1 cellular context compared by ENCODE assay signal in genomic region chr7:138981332-138982203, GRCh38.
A peak's percentile ranks its signal among the peaks of the same experiment; 100 is the strongest.
TF ChIP-seq lines count a peak whose summit lies in the region.

Gene KIAA1549, minus strand, starts transcription at chr7:138981389. Its CDS starts 120 bp downstream, at chr7:138981269.

TF ChIP-seq in H1, 55 proteins besides CTCF, POLR2A, EP300 and RAD21 (continued from another document):
- TF ChIP-seq HDAC2 (IDR thresholded peaks at IDR 0.05; ENCODE audit: borderline replicate concordance in 1 of 2, low read depth in 2 of 2, low read length in 2 of 2) = peak in 1 of 2 experiments; percentile 72; a peak in 1 of 4 replicates
- no peak for TF ChIP-seq TCF12 (IDR thresholded peaks at IDR 0.05; ENCODE audit: low read depth, low read length)
- TF ChIP-seq POLR2AphosphoS5 (IDR thresholded peaks at IDR 0.05; ENCODE audit: low read depth, low read length) = no peak
- peak; percentile 35; the same call in 1 of the 2 replicates for TF ChIP-seq RBBP5 (IDR thresholded peaks at IDR 0.05; ENCODE audit: borderline replicate concordance, low read depth, low read length)
- TF ChIP-seq SIX5 (IDR thresholded peaks at IDR 0.05; ENCODE audit: low read depth, low read length) = no peak
- TF ChIP-seq JUND (IDR thresholded peaks at IDR 0.05; ENCODE audit: low read length) = no peak
- peak; percentile 53 for TF ChIP-seq E2F6 (IDR thresholded peaks at IDR 0.05)
- peak; percentile 27; the same call in 1 of the 2 replicates for TF ChIP-seq EGR1 (IDR thresholded peaks at IDR 0.05; ENCODE audit: borderline replicate concordance, low read depth, low read length)
- TF ChIP-seq PHF8 (conservative IDR thresholded peaks at IDR 0.05; ENCODE audit: low read depth, low read length) = peak; percentile 46
- no peak for TF ChIP-seq SP2 (IDR thresholded peaks at IDR 0.05; ENCODE audit: low read length)
- TF ChIP-seq KDM1A (IDR thresholded peaks at IDR 0.05; ENCODE audit: borderline replicate concordance, low read length) = 0 out of 2 replicates have a peak, but pooled peaks have one; percentile 24
- no peak for TF ChIP-seq CREB1 (IDR thresholded peaks at IDR 0.05)
- TF ChIP-seq CHD7 (IDR thresholded peaks at IDR 0.05; ENCODE audit: insufficient replicate concordance, low read length) = no peak
- TF ChIP-seq EZH2 (IDR thresholded peaks at IDR 0.05; ENCODE audit: low read depth, low read length, severe bottlenecking) = peak; percentile 31
- TF ChIP-seq BRCA1 (IDR thresholded peaks at IDR 0.05; ENCODE audit: low read depth, low read length) = no peak
- TF ChIP-seq TAF7 (optimal IDR thresholded peaks at IDR 0.05; ENCODE audit: borderline replicate concordance, low read depth, low read length) = no peak
- TF ChIP-seq CBX5 (IDR thresholded peaks at IDR 0.05; ENCODE audit: low read depth, low read length) = no peak
- TF ChIP-seq NRF1 (IDR thresholded peaks at IDR 0.05; ENCODE audit: low read depth, low read length) = no peak
- no peak for TF ChIP-seq FOSL1 (IDR thresholded peaks at IDR 0.05; ENCODE audit: insufficient read depth, low read depth, low read length)
- no peak for TF ChIP-seq RNF2 (IDR thresholded peaks at IDR 0.05; ENCODE audit: borderline replicate concordance, low read depth, low read length, missing control alignments, poor library complexity, severe bottlenecking)
- no peak for TF ChIP-seq ATF2 (IDR thresholded peaks at IDR 0.05; ENCODE audit: low read length)
- no peak for TF ChIP-seq TEAD4 (IDR thresholded peaks at IDR 0.05; ENCODE audit: low read depth, low read length)
- TF ChIP-seq MAFK (IDR thresholded peaks at IDR 0.05; ENCODE audit: low read depth, low read length) = no peak
- peak; percentile 62 for TF ChIP-seq ASH2L (IDR thresholded peaks at IDR 0.05; ENCODE audit: low read length)
- TF ChIP-seq GABPA (IDR thresholded peaks at IDR 0.05; ENCODE audit: borderline replicate concordance, insufficient read depth, low read length) = no peak
- TF ChIP-seq KDM4A (IDR thresholded peaks at IDR 0.05; ENCODE audit: low read depth, low read length, severe bottlenecking) = peak; percentile 87
- TF ChIP-seq BCL11A (IDR thresholded peaks at IDR 0.05; ENCODE audit: low read depth in 2 of 2, low read length in 2 of 2) = no peak
- TF ChIP-seq RXRA (IDR thresholded peaks at IDR 0.05; ENCODE audit: insufficient read depth, low read depth, low read length) = no peak
- TF ChIP-seq CBX8 (IDR thresholded peaks at IDR 0.05; ENCODE audit: borderline replicate concordance, low read depth, low read length) = no peak
- no peak for TF ChIP-seq POU5F1 (IDR thresholded peaks at IDR 0.05; ENCODE audit: low read depth, low read length)
- peak; percentile 50; the same call in 1 of the 2 replicates for TF ChIP-seq MAX (IDR thresholded peaks at IDR 0.05)
- TF ChIP-seq BACH1 (IDR thresholded peaks at IDR 0.05; ENCODE audit: low read length) = no peak
- no peak for TF ChIP-seq SUZ12 (IDR thresholded peaks at IDR 0.05; ENCODE audit: low read length)
- TF ChIP-seq ATF3 (IDR thresholded peaks at IDR 0.05; ENCODE audit: insufficient read depth, low read depth, low read length) = no peak
- no peak for TF ChIP-seq CTBP2 (IDR thresholded peaks at IDR 0.05; ENCODE audit: borderline replicate concordance, insufficient read depth, insufficient read length, low read length)
- TF ChIP-seq HDAC6 (IDR thresholded peaks at IDR 0.05; ENCODE audit: low read depth, low read length) = no peak
- no peak for TF ChIP-seq SAP30 (IDR thresholded peaks at IDR 0.05; ENCODE audit: insufficient read depth, insufficient replicate concordance, low read length)
- TF ChIP-seq YY1 (IDR thresholded peaks at IDR 0.05; ENCODE audit: low read depth, low read length) = no peak
- TF ChIP-seq SP1 (IDR thresholded peaks at IDR 0.05; ENCODE audit: low read depth, low read length) = no peak
TF ChIP-seq in H1: peak in this region for 11.
